In the genomic region with DNA sequence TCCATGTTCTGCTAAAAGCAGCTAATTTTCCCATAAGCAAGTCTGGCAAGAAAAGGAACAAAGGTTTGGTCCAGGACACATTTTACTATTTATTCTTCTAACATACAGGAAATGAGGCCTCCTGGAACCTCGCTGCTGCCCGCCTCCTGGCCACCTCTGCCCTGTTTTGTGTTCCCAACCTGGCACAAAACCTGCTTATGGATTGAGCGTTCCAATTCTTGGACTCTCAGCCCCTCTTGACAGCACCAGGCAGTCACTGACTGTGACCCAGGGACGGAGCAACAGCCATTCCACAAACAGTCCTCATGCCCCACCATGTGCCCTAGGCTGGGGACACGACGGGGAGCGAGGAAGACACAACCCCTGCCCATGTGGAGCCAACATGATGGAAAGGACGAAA, we compare ENCODE assay signal across 24 cellular contexts. TPM values are rescaled to one million over a fixed set of nuclear protein-coding genes. Genes with fewer than 3 reads are reported as not detected.
"Had no signal": no experiment of that assay in that cellular context is flagged by ENCODE, and none has a peak within 500 bp of the region (broad histone marks: within the 10 kb centered on the region; RNA-seq: fewer than 3 reads in every experiment).

No MANE protein-coding gene starts in this region.

- H3K4me3 Mint-ChIP-seq: activated CD4-positive, alpha-beta memory T cell treated with anti-CD3 and anti-CD28 coated beads for 36 hours; activated CD8-positive, alpha-beta memory T cell treated with anti-CD3 and anti-CD28 coated beads, Interleukin-2, amount 10 ng/mL, durations not matched to agents 7 days and 5 days; activated naive CD8-positive, alpha-beta T cell; naive thymus-derived CD8-positive, alpha-beta T cell; T-helper 2 cell treated with Interferon-gamma antibody and Interleukin-4, amounts not matched to agents 5 μg/mL and 100 μg/mL, for 36 hours; WTC11 had no signal

- H3K36me3 Mint-ChIP-seq: activated CD4-positive, alpha-beta memory T cell treated with anti-CD3 and anti-CD28 coated beads for 36 hours; activated CD8-positive, alpha-beta memory T cell treated with anti-CD3 and anti-CD28 coated beads, Interleukin-2, amount 10 ng/mL, durations not matched to agents 7 days and 5 days; activated naive CD8-positive, alpha-beta T cell; naive thymus-derived CD8-positive, alpha-beta T cell; WTC11 had no signal

- H3K27ac ChIP-seq: body of pancreas, esophagus muscularis mucosa, gastroesophageal sphincter, neutrophil, vagina had no signal

- H3K4me1 Mint-ChIP-seq: activated CD8-positive, alpha-beta memory T cell treated with anti-CD3 and anti-CD28 coated beads, Interleukin-2, amount 10 ng/mL, durations not matched to agents 7 days and 5 days; WTC11 had no signal

- ATAC-seq: activated CD8-positive, alpha-beta memory T cell treated with anti-CD3 and anti-CD28 coated beads, Interleukin-2, amount 10 ng/mL, durations not matched to agents 7 days and 5 days; body of pancreas; gastroesophageal sphincter; left ventricle myocardium superior; naive thymus-derived CD8-positive, alpha-beta T cell; WTC11 had no signal

- H3K36me3 ChIP-seq: esophagus muscularis mucosa, gastroesophageal sphincter, neutrophil, vagina had no signal

- H3K9me3 ChIP-seq: body of pancreas, esophagus muscularis mucosa, gastroesophageal sphincter, neutrophil, vagina had no signal

- DNase-seq: activated CD4-positive, alpha-beta memory T cell treated with anti-CD3 and anti-CD28 coated beads for 36 hours; activated CD4-positive, alpha-beta T cell treated with anti-CD3 and anti-CD28 coated beads for 4 hours; activated CD8-positive, alpha-beta memory T cell treated with anti-CD3 and anti-CD28 coated beads, Interleukin-2, amount 10 ng/mL, durations not matched to agents 7 days and 5 days; amniotic stem cell; body of pancreas; central memory CD4-positive, alpha-beta T cell; cortex of kidney; effector CD4-positive, alpha-beta T cell; left ventricle myocardium superior; naive thymus-derived CD8-positive, alpha-beta T cell; retina; stimulated activated CD4-positive, alpha-beta T cell treated with anti-CD3 and anti-CD28 coated beads, Interleukin-12 subunit alpha, Interleukin-12 subunit beta, amount 100 ng/mL, for 4 hours; stimulated activated CD4-positive, alpha-beta T cell treated with anti-CD3 and anti-CD28 coated beads, Interleukin-1b, Interleukin-23, amount 100 ng/mL, for 48 hours; stimulated activated CD8-positive, alpha-beta memory T cell treated with anti-CD3 and anti-CD28 coated beads, Interleukin-4, amount 100 ng/mL, for 48 hours; stimulated activated naive CD4-positive, alpha-beta T cell; trophoblast cell had no signal

- FAIRE-seq: TTC549 had no signal

- H3K9me3 Mint-ChIP-seq: T-helper 2 cell treated with Interferon-gamma antibody and Interleukin-4, amounts not matched to agents 5 μg/mL and 100 μg/mL, for 36 hours had no signal

- H3K27ac Mint-ChIP-seq: activated CD4-positive, alpha-beta memory T cell treated with anti-CD3 and anti-CD28 coated beads for 36 hours; activated CD8-positive, alpha-beta memory T cell treated with anti-CD3 and anti-CD28 coated beads, Interleukin-2, amount 10 ng/mL, durations not matched to agents 7 days and 5 days; activated naive CD8-positive, alpha-beta T cell; naive thymus-derived CD8-positive, alpha-beta T cell; T-helper 2 cell treated with Interferon-gamma antibody and Interleukin-4, amounts not matched to agents 5 μg/mL and 100 μg/mL, for 36 hours; WTC11 had no signal

- H3K4me3 ChIP-seq: body of pancreas, esophagus muscularis mucosa, gastroesophageal sphincter, vagina had no signal

- H3K27me3 ChIP-seq: body of pancreas, esophagus muscularis mucosa, gastroesophageal sphincter, vagina had no signal

- H3K4me1 ChIP-seq: vagina had no signal

RNA-seq across cellular contexts. Expression of a gene that starts 11.6 kb away (rescaled TPM):
- total RNA-seq: activated CD4-positive, alpha-beta memory T cell treated with anti-CD3 and anti-CD28 coated beads for 36 hours; naive thymus-derived CD8-positive, alpha-beta T cell; vagina had no signal
- polyA plus RNA-seq: naive thymus-derived CD8-positive, alpha-beta T cell had no signal
